ENCODE assay signal across 26 cellular contexts in genomic region chr14:103177376-103177775, GRCh38. TPM values are rescaled to one million over a fixed set of nuclear protein-coding genes. Genes with fewer than 3 reads are reported as not detected.
DNase-seq lines count a peak whose midpoint lies in the region; ATAC-seq and TF ChIP-seq lines count a peak whose summit lies in the region.
"Had no signal": no experiment of that assay in that cellular context is flagged by ENCODE, and none has a peak within 500 bp of the region (broad histone marks: within the 10 kb centered on the region; RNA-seq: fewer than 3 reads in every experiment).

No MANE protein-coding gene starts in this region.

- no peak overlapping the region for H3K27ac Mint-ChIP-seq in mesothelial cell of epicardium
- H3K27ac Mint-ChIP-seq: CD14-positive monocyte; CD4-positive, alpha-beta memory T cell; CD4-positive, CD25-positive, alpha-beta regulatory T cell; CD8-positive, alpha-beta memory T cell had no signal

- H3K36me3 ChIP-seq in H7 (replicated peaks; ENCODE audit: control insufficient read depth, insufficient read depth, low read length) (no peaks in the 10 kb centered on the region), Karpas-422 (ENCODE audit: insufficient read depth, low read length) (no peaks in the 10 kb centered on the region)
- H3K36me3 ChIP-seq: BE2C, BLaER1 had no signal

- no peak overlapping the region for H3K4me3 Mint-ChIP-seq in mesothelial cell of epicardium
- H3K4me3 Mint-ChIP-seq: CD14-positive monocyte; CD4-positive, alpha-beta memory T cell; CD4-positive, CD25-positive, alpha-beta regulatory T cell; CD8-positive, alpha-beta memory T cell had no signal

- H3K4me1 Mint-ChIP-seq in mesothelial cell of epicardium = peaks cover 9% of the 10 kb centered on the region
- H3K4me1 Mint-ChIP-seq: CD14-positive monocyte; CD4-positive, alpha-beta memory T cell; CD4-positive, CD25-positive, alpha-beta regulatory T cell; CD8-positive, alpha-beta memory T cell had no signal

- H2AFZ ChIP-seq in Karpas-422 (ENCODE audit: low read length) = no peak overlapping the region

- DNase-seq in H7 = peak; percentile 25
- peak; percentile 30 for DNase-seq in Karpas-422
- peak; percentile 28 for DNase-seq in coronary artery (ENCODE audit: low spot score)
- DNase-seq in mesenteric fat pad (ENCODE audit: low spot score) = peak; percentile 75
- DNase-seq in mesothelial cell of epicardium (ENCODE audit: low spot score in 2 of 2, unreplicated experiment in 2 of 2) = no peak
- no peak for DNase-seq in epidermal melanocyte (ENCODE audit: insufficient read length, low spot score)
- no peak for DNase-seq in activated T-cell treated with anti-CD3 and anti-CD28 coated beads for 4 hours
- DNase-seq: BE2C; C1 segment of cervical spinal cord; CD4-positive, alpha-beta memory T cell; CD4-positive, CD25-positive, alpha-beta regulatory T cell; CD8-positive, alpha-beta memory T cell; COR-L47; DMS 273 treated with DMSO at 0.1 percent for 48 hours; DMS153; DMS53; DMS79; DND-41; EL; GDM1 had no signal

- no peaks in the 10 kb centered on the region for H3K4me1 ChIP-seq in Karpas-422 (ENCODE audit: low read length)
- H3K4me1 ChIP-seq: BE2C, BLaER1 had no signal

- peaks cover 1% of the 10 kb centered on the region for H3K36me3 Mint-ChIP-seq in mesothelial cell of epicardium
- H3K36me3 Mint-ChIP-seq: CD14-positive monocyte; CD4-positive, alpha-beta memory T cell; CD4-positive, CD25-positive, alpha-beta regulatory T cell had no signal

- H3K4me2 ChIP-seq in Karpas-422 (ENCODE audit: low read depth, low read length, poor library complexity, severe bottlenecking) = no peak overlapping the region
- H3K4me2 ChIP-seq: A549, BLaER1 had no signal

- peaks cover 3% of the 10 kb centered on the region; the same call in 1 of the 2 replicates for H3K9me3 ChIP-seq in Karpas-422 (ENCODE audit: low read length)
- H3K9me3 ChIP-seq: A549, BE2C had no signal

- peaks cover 29% of the 10 kb centered on the region for H3K9me3 Mint-ChIP-seq in mesothelial cell of epicardium

- no peak overlapping the region for H3K9ac ChIP-seq in Karpas-422 (ENCODE audit: low read length)
- H3K9ac ChIP-seq: BLaER1 had no signal

- H3K4me3 ChIP-seq in H7 (ENCODE audit: insufficient read depth, low read depth, low read length) = no peak overlapping the region
- no peak overlapping the region for H3K4me3 ChIP-seq in Karpas-422 (ENCODE audit: low read length)
- H3K4me3 ChIP-seq in coronary artery = no peak overlapping the region
- H3K4me3 ChIP-seq: A549, BLaER1, GM12878 had no signal

- no peaks in the 10 kb centered on the region for H4K20me1 ChIP-seq in Karpas-422 (ENCODE audit: insufficient read depth, low read depth, low read length)
- H4K20me1 ChIP-seq: BLaER1 had no signal

- no peaks in the 10 kb centered on the region for H3K9me2 ChIP-seq in Karpas-422 (replicated peaks; ENCODE audit: insufficient read depth, low read length)

- H3K79me2 ChIP-seq in Karpas-422 (ENCODE audit: low read length) = no peaks in the 10 kb centered on the region

- no peak overlapping the region for H3K27ac ChIP-seq in Karpas-422 (ENCODE audit: low read length)
- H3K27ac ChIP-seq in coronary artery = no peak overlapping the region
- H3K27ac ChIP-seq: 22Rv1, BLaER1 had no signal

- no peak for ATAC-seq in GM21717 (IDR thresholded peaks at IDR 0.05; ENCODE audit: unreplicated experiment)
- ATAC-seq: A549 had no signal

- no peak for TF ChIP-seq CTCF in coronary artery (IDR thresholded peaks at IDR 0.05)
- TF ChIP-seq CTCF in mesothelial cell of epicardium (IDR thresholded peaks at IDR 0.05; ENCODE audit: unreplicated experiment) = no peak

- H3K27me3 ChIP-seq in H7 (ENCODE audit: control insufficient read depth, insufficient read depth, low read length) = no peaks in the 10 kb centered on the region
- H3K27me3 ChIP-seq in Karpas-422 (ENCODE audit: low read length) = no peaks in the 10 kb centered on the region; the same call in 1 of the 2 replicates
- H3K27me3 ChIP-seq: BE2C, BLaER1 had no signal

- no peaks in the 10 kb centered on the region for H3K27me3 Mint-ChIP-seq in mesothelial cell of epicardium (ENCODE audit: low read depth)

RNA-seq across cellular contexts. Expression of gene TNFAIP2, which starts 54.1 kb away (rescaled TPM):
- 30.1 and 38.7 TPM in 2 replicates for total RNA-seq in H7 (2014; rRNA removed; shearing (Covaris generic))
- total RNA-seq in Karpas-422 (2014; rRNA removed; shearing (Covaris generic); ENCODE audit: low replicate concordance) = not detected in 2 replicates
- 211 TPM for total RNA-seq in mesenteric fat pad
- 101 to 119 TPM (median 108 TPM) in 3 replicates for total RNA-seq in mesothelial cell of epicardium

Comparison
In these comparisons a context has a peak if more than half of its experiments do, and no peak if none do; other contexts are left out.
1. DNase-seq: peak in H7 (single experiment), Karpas-422 (single experiment), coronary artery (single experiment) and mesenteric fat pad (single experiment); none in mesothelial cell of epicardium (0 of 2), epidermal melanocyte (single experiment) and activated T-cell treated with anti-CD3 and anti-CD28 coated beads for 4 hours (single experiment).
2. RNA of gene TNFAIP2, which starts 54.1 kb away (total RNA-seq): 211 TPM in mesenteric fat pad (single experiment), 101 to 119 TPM in mesothelial cell of epicardium and 30.1 to 38.7 TPM in H7; not detected in Karpas-422; every median in the first group is over 10 times any median in the second.